Comparison of ENCODE assay signal across 9 cellular contexts in genomic region chrX:40108959-40109287, GRCh38. TPM values are rescaled to one million over a fixed set of nuclear protein-coding genes. Genes with fewer than 3 reads are reported as not detected.
DNase-seq lines count a peak whose midpoint lies in the region; ATAC-seq, FAIRE-seq and TF ChIP-seq lines count a peak whose summit lies in the region.
"Had no signal": no experiment of that assay in that cellular context is flagged by ENCODE, and none has a peak within 500 bp of the region (broad histone marks: within the 10 kb centered on the region; RNA-seq: fewer than 3 reads in every experiment).

No MANE protein-coding gene starts in this region.

- POLR2A ChIA-PET in endothelial cell of umbilical vein (lab: Charles Lee) = interaction anchor here (1.0 kb wide), 1 partner anchor 12 kb away, joined by 3 read pairs; the partner anchor contains the start of gene BCOR

- H3K9ac ChIP-seq in endothelial cell of umbilical vein (replicated peaks; ENCODE audit: extremely low read depth, insufficient read depth, low read length) = peak overlapping the region; percentile 78

- no peaks in the 10 kb centered on the region for H4K20me1 ChIP-seq in endothelial cell of umbilical vein (replicated peaks; ENCODE audit: control insufficient read depth, extremely low read depth, insufficient read depth, low read length)

- peak overlapping the region; percentile 11 for H2AFZ ChIP-seq in endothelial cell of umbilical vein (ENCODE audit: low read depth, low read length)

- H3K79me2 ChIP-seq in endothelial cell of umbilical vein (ENCODE audit: control insufficient read depth, insufficient read depth, low read length) = no peaks in the 10 kb centered on the region

- H3K27me3 Mint-ChIP-seq in activated CD8-positive, alpha-beta memory T cell treated with anti-CD3 and anti-CD28 coated beads, Interleukin-2, amount 10 ng/mL, durations not matched to agents 7 days and 5 days = no peaks in the 10 kb centered on the region
- H3K27me3 Mint-ChIP-seq in mesothelial cell of epicardium (ENCODE audit: low read depth) = no peaks in the 10 kb centered on the region

- H3K4me2 ChIP-seq in endothelial cell of umbilical vein (ENCODE audit: insufficient read depth, low read length) = peak overlapping the region; percentile 73

- DNase-seq in NCI-H1417 (lab: John Stamatoyannopoulos, UW) = peak in 2 of 3 experiments; percentile 87 to 91
- no peak for DNase-seq in NCI-H1417 treated with DMSO at 0.1 percent for 48 hours (lab: John Stamatoyannopoulos, UW)
- peak; percentile 54 for DNase-seq in NCI-H2171 treated with DMSO at 0.1 percent for 48 hours (lab: John Stamatoyannopoulos, UW)
- peak; percentile 65 for DNase-seq in activated CD8-positive, alpha-beta memory T cell treated with anti-CD3 and anti-CD28 coated beads, Interleukin-2, amount 10 ng/mL, durations not matched to agents 7 days and 5 days
- peak; percentile 73 for DNase-seq in endothelial cell of umbilical vein (ENCODE audit: low read depth, low spot score)
- DNase-seq in mesothelial cell of epicardium (ENCODE audit: low spot score in 2 of 2, unreplicated experiment in 2 of 2) = peak in 1 of 2 experiments; percentile 82
- DNase-seq in substantia nigra (lab: John Stamatoyannopoulos, UW) = peak in 41 of 49 donors; percentile 3 to 75 (median 41)

- H3K27me3 ChIP-seq in endothelial cell of umbilical vein (ENCODE audit: control insufficient read depth in 2 of 2, insufficient read depth in 2 of 2, low read length in 2 of 2) = no peaks in the 10 kb centered on the region

- H3K27ac ChIP-seq in endothelial cell of umbilical vein (ENCODE audit: insufficient read depth, low read depth, low read length) (peak overlapping the region; percentile 70), substantia nigra (ENCODE audit: low read depth, low read length, poor library complexity, severe bottlenecking) (peak overlapping the region; percentile 17)

- TF ChIP-seq CTCF in endothelial cell of umbilical vein (IDR thresholded peaks at IDR 0.05; ENCODE audit: extremely low read depth in 1 of 2, insufficient read depth in 1 of 2, low read depth in 1 of 2, low read length in 2 of 2) (no peak), mesothelial cell of epicardium (IDR thresholded peaks at IDR 0.05; ENCODE audit: unreplicated experiment) (no peak)

- dilution Hi-C loops in endothelial cell of umbilical vein (cut with MboI; ENCODE audit: extremely low pct_ligation_motif_present, low sequenced_read_pairs) = no loop called here

- peaks cover 11% of the 10 kb centered on the region for H3K4me1 Mint-ChIP-seq in activated CD8-positive, alpha-beta memory T cell treated with anti-CD3 and anti-CD28 coated beads, Interleukin-2, amount 10 ng/mL, durations not matched to agents 7 days and 5 days
- H3K4me1 Mint-ChIP-seq in mesothelial cell of epicardium = peaks cover 13% of the 10 kb centered on the region

- peak overlapping the region; percentile 13 to 38 (median 36) for H3K4me3 ChIP-seq in endothelial cell of umbilical vein (replicated peaks in 1 of 3; ENCODE audit: insufficient read depth in 1 of 3, low read depth in 1 of 3, low read length in 3 of 3)

- intact Hi-C loops in endothelial cell of umbilical vein (cut with micrococcal nuclease) = loop anchor here (1.0 to 5.0 kb wide), 8 partner anchors 39 to 352 kb away; no protein-coding TSS in a partner anchor

- ATAC-seq in activated CD8-positive, alpha-beta memory T cell treated with anti-CD3 and anti-CD28 coated beads, Interleukin-2, amount 10 ng/mL, durations not matched to agents 7 days and 5 days = peak; percentile 54
- ATAC-seq in HG03108 (IDR thresholded peaks at IDR 0.05; ENCODE audit: unreplicated experiment) = no peak

- no TSS peak for BruUV-seq in endothelial cell of umbilical vein (replicated peaks; lab: Mats Ljungman, UMichigan)

- no peak for TF ChIP-seq POLR2A in endothelial cell of umbilical vein (IDR thresholded peaks at IDR 0.05; ENCODE audit: low read depth, low read length)

- H3K9me3 ChIP-seq in endothelial cell of umbilical vein (replicated peaks; ENCODE audit: control insufficient read depth, insufficient read depth, low read length) = no peaks in the 10 kb centered on the region

- no peak overlapping the region for H3K27ac Mint-ChIP-seq in activated CD8-positive, alpha-beta memory T cell treated with anti-CD3 and anti-CD28 coated beads, Interleukin-2, amount 10 ng/mL, durations not matched to agents 7 days and 5 days
- no peak overlapping the region for H3K27ac Mint-ChIP-seq in mesothelial cell of epicardium

- no peak for FAIRE-seq in endothelial cell of umbilical vein (lab: Jason Lieb, UNC)
- FAIRE-seq: islet of Langerhans had no signal

- no peaks in the 10 kb centered on the region for H3K9me3 Mint-ChIP-seq in activated CD8-positive, alpha-beta memory T cell treated with anti-CD3 and anti-CD28 coated beads, Interleukin-2, amount 10 ng/mL, durations not matched to agents 7 days and 5 days (ENCODE audit: low read depth)
- H3K9me3 Mint-ChIP-seq in mesothelial cell of epicardium = peaks cover 5% of the 10 kb centered on the region

- no peaks in the 10 kb centered on the region for H3K9me1 ChIP-seq in endothelial cell of umbilical vein (replicated peaks; ENCODE audit: control insufficient read depth, extremely low read depth, insufficient read depth, low read length)

- no peaks in the 10 kb centered on the region for H3K36me3 ChIP-seq in endothelial cell of umbilical vein (ENCODE audit: control insufficient read depth in 2 of 2, extremely low read depth in 1 of 2, insufficient read depth in 2 of 2, low read length in 2 of 2)

- CTCF ChIA-PET in activated CD8-positive, alpha-beta memory T cell treated with anti-CD3 and anti-CD28 coated beads, Interleukin-2, amount 10 ng/mL, durations not matched to agents 7 days and 5 days (lab: Charles Lee) = interaction anchor here (1.0 kb wide), 1 partner anchor 96 kb away, joined by 3 read pairs; no protein-coding TSS in a partner anchor
- CTCF ChIA-PET in endothelial cell of umbilical vein (lab: Charles Lee) = interaction anchor here (1.4 to 2.1 kb wide), 2 partner anchors 45 to 159 kb away, joined by 6 to 8 read pairs; no protein-coding TSS in a partner anchor

- peaks cover 13% of the 10 kb centered on the region for H3K4me1 ChIP-seq in endothelial cell of umbilical vein (ENCODE audit: control insufficient read depth, extremely low read depth, insufficient read depth, low read length)

- H3K36me3 Mint-ChIP-seq in activated CD8-positive, alpha-beta memory T cell treated with anti-CD3 and anti-CD28 coated beads, Interleukin-2, amount 10 ng/mL, durations not matched to agents 7 days and 5 days = no peaks in the 10 kb centered on the region
- no peaks in the 10 kb centered on the region for H3K36me3 Mint-ChIP-seq in mesothelial cell of epicardium

- peak overlapping the region; percentile 39 for H3K4me3 Mint-ChIP-seq in activated CD8-positive, alpha-beta memory T cell treated with anti-CD3 and anti-CD28 coated beads, Interleukin-2, amount 10 ng/mL, durations not matched to agents 7 days and 5 days
- H3K4me3 Mint-ChIP-seq in mesothelial cell of epicardium = peak overlapping the region; percentile 56

TF ChIP-seq in endothelial cell of umbilical vein, 7 proteins besides CTCF, POLR2A, EP300 and RAD21:
- TF ChIP-seq FOS (IDR thresholded peaks at IDR 0.05; ENCODE audit: borderline replicate concordance, insufficient read depth, low read length) (peak; percentile 16), POLR2AphosphoS5 (IDR thresholded peaks at IDR 0.05; ENCODE audit: insufficient read depth, low read depth, low read length) (peak; percentile 33), MYC (IDR thresholded peaks at IDR 0.05; ENCODE audit: low read depth, low read length) (no peak)

RNA-seq across cellular contexts. Expression of gene BCOR, which starts 11.2 kb away (rescaled TPM):
- 10 to 100 TPM; 43.9 to 58.0 TPM for total RNA-seq in activated CD8-positive, alpha-beta memory T cell treated with anti-CD3 and anti-CD28 coated beads, Interleukin-2, amount 10 ng/mL, durations not matched to agents 7 days and 5 days
- total RNA-seq in endothelial cell of umbilical vein (23.9 and 24.2 TPM in 2 replicates), mesothelial cell of epicardium (49.0 to 52.3 TPM (median 49.7 TPM) in 3 replicates)
- 10.1 and 11.9 TPM in 2 replicates for polyA plus RNA-seq in endothelial cell of umbilical vein
- 11.0 and 11.3 TPM in 2 replicates for polyA plus RNA-seq in endothelial cell of umbilical vein (2011; cell fraction: cytosol; rRNA removed)
- polyA plus RNA-seq in endothelial cell of umbilical vein (2011; cell fraction: nucleus; rRNA removed) = 15.7 and 18.2 TPM in 2 replicates
- 19.4 and 20.9 TPM in 2 replicates for polyA plus RNA-seq in endothelial cell of umbilical vein (2012)
- 17.8 and 20.6 TPM in 2 replicates for polyA minus RNA-seq in endothelial cell of umbilical vein
- polyA minus RNA-seq in endothelial cell of umbilical vein (2011; cell fraction: cytosol; rRNA and poly(A)+ RNA removed) = 25.7 TPM
- polyA minus RNA-seq in endothelial cell of umbilical vein (2011; cell fraction: nucleus; rRNA and poly(A)+ RNA removed) = 12.8 and 13.3 TPM in 2 replicates
